ENCODE assay signal across 21 cellular contexts in genomic region chr1:4060850-4061249, GRCh38.
DNase-seq lines count a peak whose midpoint lies in the region; ATAC-seq, FAIRE-seq and TF ChIP-seq lines count a peak whose summit lies in the region.
"Had no signal": no experiment of that assay in that cellular context is flagged by ENCODE, and none has a peak within 500 bp of the region (broad histone marks: within the 10 kb centered on the region; RNA-seq: fewer than 3 reads in every experiment).

No MANE protein-coding gene starts in this region.

- POLR2A ChIA-PET in H1 (lab: Charles Lee; ENCODE audit: partially characterized antibody), result no interaction called here

- H2BK20ac ChIP-seq in H1 (ENCODE audit: low read length), result no peak overlapping the region

- no peak overlapping the region for H3K56ac ChIP-seq in H1 (replicated peaks; ENCODE audit: insufficient read length, low read depth, low read length)

- H3K79me2 ChIP-seq in H1 (ENCODE audit: control insufficient read depth in 1 of 2, insufficient read depth in 2 of 2, low read length in 2 of 2), result no peaks in the 10 kb centered on the region

- H3K4me2 ChIP-seq in H1 (ENCODE audit: insufficient read depth in 1 of 2, low read depth in 2 of 2, low read length in 2 of 2), result no peak overlapping the region

- peaks cover 16% of the 10 kb centered on the region; the same call in 1 of the 2 replicates for H3K23me2 ChIP-seq in H1 (ENCODE audit: low read depth, low read length)

- H3K36me3 ChIP-seq in H1 (ENCODE audit: control insufficient read depth in 2 of 4, insufficient read depth in 4 of 4, low read length in 3 of 4), result no peaks in the 10 kb centered on the region
- no peaks in the 10 kb centered on the region for H3K36me3 ChIP-seq in tibial nerve
- no peaks in the 10 kb centered on the region for H3K36me3 ChIP-seq in gastroesophageal sphincter
- H3K36me3 ChIP-seq: SJCRH30 had no signal

- peaks cover 0 to 2% of the 10 kb centered on the region in 2 experiments for H4K20me1 ChIP-seq in H1 (replicated peaks in 1 of 2; ENCODE audit: control insufficient read depth in 1 of 2, insufficient read depth in 2 of 2, low read length in 2 of 2)

- H2BK5ac ChIP-seq in H1 (ENCODE audit: low read depth, low read length), result no peak overlapping the region

- TF ChIP-seq CTCF in LNCaP clone FGC (IDR thresholded peaks at IDR 0.05; ENCODE audit: control insufficient read depth, extremely low read depth, insufficient read depth) (peak; percentile 16; the same call in 1 of the 2 replicates), H1 (IDR thresholded peaks at IDR 0.05; ENCODE audit: control extremely low read depth in 1 of 3, insufficient read depth in 1 of 3, low read depth in 1 of 3, low read length in 3 of 3) (no peak), tibial nerve (IDR thresholded peaks at IDR 0.05) (no peak), gastroesophageal sphincter (IDR thresholded peaks at IDR 0.05) (no peak)

- H3K79me1 ChIP-seq in H1 (ENCODE audit: low read depth, low read length), result no peaks in the 10 kb centered on the region

- H2BK15ac ChIP-seq in H1 (ENCODE audit: low read length), result no peak overlapping the region

- H3K9me3 ChIP-seq in H1 (ENCODE audit: insufficient read depth in 2 of 2, low read depth in 1 of 2, low read length in 1 of 2) (0 out of 4 replicates have a peak, but pooled peaks cover 0 to 6% of the 10 kb centered on the region in 2 experiments), tibial nerve (no peaks in the 10 kb centered on the region), gastroesophageal sphincter (no peaks in the 10 kb centered on the region)
- H3K9me3 ChIP-seq: SJCRH30 had no signal

- DNase-seq in DMS 273 (lab: John Stamatoyannopoulos, UW; ENCODE audit: unreplicated experiment), result peak; percentile 41
- DNase-seq in DMS 273 treated with DMSO at 0.1 percent for 48 hours (lab: John Stamatoyannopoulos, UW), result no peak
- peak; percentile 34 for DNase-seq in ELF-1 (ENCODE audit: low read depth, low spot score)
- DNase-seq in LNCaP clone FGC (ENCODE audit: low read depth), result no peak
- no peak for DNase-seq in H1 (ENCODE audit: low read depth in 1 of 2, low spot score in 2 of 2)
- DNase-seq in tibial nerve (ENCODE audit: low spot score in 2 of 2), result no peak
- DNase-seq: CD4-positive, CD25-positive, alpha-beta regulatory T cell; DND-41; GDM1; H7; IMR-90; MV-4-11; NCI-H1417 treated with DMSO at 0.1 percent for 48 hours; NCI-H2029 treated with DMSO at 0.1 percent for 48 hours; NCI-H510A; NCI-H774 had no signal

- FAIRE-seq in H1 (lab: Jason Lieb, UNC), result no peak

- H4K8ac ChIP-seq in H1 (ENCODE audit: extremely low read depth, insufficient read depth, low read length), result no peak overlapping the region

- no peak overlapping the region for H3K4ac ChIP-seq in H1 (replicated peaks; ENCODE audit: insufficient read length, low read depth, low read length)

- no peak overlapping the region for H2BK120ac ChIP-seq in H1 (replicated peaks; ENCODE audit: low read depth, low read length)

- H3K14ac ChIP-seq in H1 (ENCODE audit: insufficient read length), result no peak overlapping the region

- no peaks in the 10 kb centered on the region for H3K4me1 ChIP-seq in H1 (replicated peaks in 1 of 4; ENCODE audit: control insufficient read depth in 3 of 4, insufficient read depth in 4 of 4, low read length in 3 of 4)
- H3K4me1 ChIP-seq in tibial nerve, result no peaks in the 10 kb centered on the region
- H3K4me1 ChIP-seq in gastroesophageal sphincter, result no peaks in the 10 kb centered on the region
- H3K4me1 ChIP-seq: SJCRH30 had no signal

- H2AFZ ChIP-seq in H1 (ENCODE audit: low read length), result no peak overlapping the region

- H3K9ac ChIP-seq in H1 (replicated peaks in 1 of 4; ENCODE audit: extremely low read depth in 1 of 4, low read depth in 3 of 4, low read length in 3 of 4), result no peak overlapping the region

- TF ChIP-seq POLR2A in H1 (IDR thresholded peaks at IDR 0.05; ENCODE audit: control extremely low read depth in 1 of 2, low read depth in 2 of 2, low read length in 2 of 2) (no peak), tibial nerve (IDR thresholded peaks at IDR 0.05) (no peak), gastroesophageal sphincter (IDR thresholded peaks at IDR 0.05) (no peak)

- TF ChIP-seq EP300 in H1 (IDR thresholded peaks at IDR 0.05; ENCODE audit: borderline replicate concordance in 1 of 2, low read depth in 2 of 2, low read length in 2 of 2) (no peak), tibial nerve (IDR thresholded peaks at IDR 0.05) (no peak), gastroesophageal sphincter (IDR thresholded peaks at IDR 0.05) (no peak)

- H3K27ac ChIP-seq in H1 (ENCODE audit: low read depth, low read length) (no peak overlapping the region), tibial nerve (no peak overlapping the region), gastroesophageal sphincter (no peak overlapping the region)
- H3K27ac ChIP-seq: 22Rv1, RWPE1, SJCRH30 had no signal

- TF ChIP-seq RAD21 in H1 (IDR thresholded peaks at IDR 0.05 in 1 of 2, conservative IDR thresholded peaks at IDR 0.05 in 1 of 2; ENCODE audit: low read depth in 2 of 2, low read length in 2 of 2), result no peak

- WGBS in H1 (ENCODE audit: extremely low coverage in 1 of 2, insufficient coverage in 1 of 2, insufficient read length in 1 of 2, insufficient replicate concordance in 2 of 2, low coverage in 1 of 2, low lambda C conversion rate in 2 of 2, missing lambda C conversion rate in 1 of 2), 2 experiments, result 77% methylated on average over 11 of the region's 12 CpGs; no CpG with 5 or more reads in 1 of the 2 experiments
- 61 to 67% methylated on average over 12 of the region's 12 CpGs for WGBS in tibial nerve, 2 donors
- WGBS in gastroesophageal sphincter (ENCODE audit: low coverage in 1 of 2), 2 donors, result no CpG with 5 or more reads among the region's 12 CpGs

- 0 out of 2 replicates have a peak overlapping the region, but pooled peaks have one; percentile 2 for H3K18ac ChIP-seq in H1 (ENCODE audit: extremely low read depth, low read length)

- H4K91ac ChIP-seq in H1 (replicated peaks; ENCODE audit: insufficient read length, low read length), result no peak overlapping the region

- no peaks in the 10 kb centered on the region for H3K27me3 ChIP-seq in H1 (replicated peaks in 1 of 4; ENCODE audit: control insufficient read depth in 3 of 4, extremely low read depth in 1 of 4, insufficient read depth in 3 of 4, low read length in 3 of 4)
- no peaks in the 10 kb centered on the region for H3K27me3 ChIP-seq in tibial nerve
- peaks cover 31% of the 10 kb centered on the region for H3K27me3 ChIP-seq in gastroesophageal sphincter

- no peak overlapping the region for H4K5ac ChIP-seq in H1 (ENCODE audit: insufficient read length, low read depth, low read length)

- peak overlapping the region; percentile 50; the same call in 1 of the 2 replicates for H2BK12ac ChIP-seq in H1 (ENCODE audit: low read depth, low read length)

- no peak overlapping the region for H2AK5ac ChIP-seq in H1 (ENCODE audit: low read depth, low read length)

- CTCF ChIA-PET in H1 (lab: Charles Lee; ENCODE audit: partially characterized antibody), result no interaction called here

- no peak overlapping the region for H3K23ac ChIP-seq in H1 (ENCODE audit: insufficient read length)

- H3K4me3 ChIP-seq in LNCaP clone FGC (ENCODE audit: low read depth, low read length) (no peak overlapping the region), H1 (ENCODE audit: extremely low read depth in 1 of 4, insufficient read depth in 2 of 4, low read depth in 3 of 4, low read length in 4 of 4) (no peak overlapping the region), tibial nerve (no peak overlapping the region), gastroesophageal sphincter (no peak overlapping the region)
- H3K4me3 ChIP-seq: SJCRH30 had no signal

- ATAC-seq in GM19395 (IDR thresholded peaks at IDR 0.05; ENCODE audit: unreplicated experiment) (no peak), gastroesophageal sphincter (no peak)

TF ChIP-seq in H1, 55 proteins besides CTCF, POLR2A, EP300 and RAD21 (continues in another document):
- TF ChIP-seq TAF1 (IDR thresholded peaks at IDR 0.05; ENCODE audit: low read depth, low read length) (no peak), CHD1 (IDR thresholded peaks at IDR 0.05; ENCODE audit: low read depth, low read length) (no peak), JUN (IDR thresholded peaks at IDR 0.05; ENCODE audit: low read depth, low read length) (no peak), CEBPB (IDR thresholded peaks at IDR 0.05; ENCODE audit: low read depth, low read length) (no peak)

Comparison
In these comparisons a context has a peak if more than half of its experiments do, and no peak if none do; other contexts are left out.
1. DNase-seq: peak in DMS 273 (single experiment) and ELF-1 (single experiment); none in DMS 273 treated with DMSO at 0.1 percent for 48 hours (single experiment), LNCaP clone FGC (single experiment), H1 (0 of 2) and tibial nerve (0 of 2).